ENCODE assay signal across 12 cellular contexts in genomic region chr12:27966870-27967269, GRCh38. TPM values are rescaled to one million over a fixed set of nuclear protein-coding genes. Genes with fewer than 3 reads are reported as not detected.
DNase-seq lines count a peak whose midpoint lies in the region; ATAC-seq and TF ChIP-seq lines count a peak whose summit lies in the region.
"Had no signal": no experiment of that assay in that cellular context is flagged by ENCODE, and none has a peak within 500 bp of the region (broad histone marks: within the 10 kb centered on the region; RNA-seq: fewer than 3 reads in every experiment).

No MANE protein-coding gene starts in this region.

- peak overlapping the region in 1 of 2 experiments; percentile 25; a peak in 1 of 4 replicates for H3K4me3 ChIP-seq in SK-N-SH (ENCODE audit: low read depth in 2 of 2, low read length in 1 of 2)
- no peak overlapping the region for H3K4me3 ChIP-seq in foreskin fibroblast (ENCODE audit: low read depth in 1 of 2, low read length in 2 of 2)
- no peak overlapping the region for H3K4me3 ChIP-seq in aorta (ENCODE audit: low read length in 2 of 2)
- H3K4me3 ChIP-seq in H7 (ENCODE audit: insufficient read depth, low read depth, low read length), result no peak overlapping the region

- no peak overlapping the region for H3K4me3 Mint-ChIP-seq in stimulated activated naive CD8-positive, alpha-beta T cell treated with anti-CD3 and anti-CD28 coated beads, Interleukin-15, amount 100 ng/mL, for 72 hours
- H3K4me3 Mint-ChIP-seq: CD4-positive, alpha-beta memory T cell had no signal

- H3K79me2 ChIP-seq in SK-N-SH (ENCODE audit: insufficient read depth), result peaks cover 34% of the 10 kb centered on the region

- no peak for DNase-seq in stimulated activated naive CD8-positive, alpha-beta T cell treated with anti-CD3 and anti-CD28 coated beads, Interleukin-15, amount 100 ng/mL, for 72 hours
- DNase-seq in stimulated activated naive CD8-positive, alpha-beta T cell treated with anti-CD3 and anti-CD28 coated beads, Interleukin-15, Interleukin-2, amounts not matched to agents 100 U/mL and 50 U/mL, for 24 hours, result no peak
- DNase-seq in SK-N-SH (no peak), foreskin fibroblast (peak; percentile 88 to 91), aorta (no peak), NCI-H524 (lab: John Stamatoyannopoulos, UW) (no peak), H7 (no peak)
- DNase-seq: activated T-cell treated with anti-CD3 and anti-CD28 coated beads, Interleukin-2, amount 50 U/mL, for 1 hour; CD4-positive, alpha-beta memory T cell; head of caudate nucleus had no signal

- H3F3A ChIP-seq in SK-N-SH (replicated peaks; ENCODE audit: insufficient read depth), result peaks cover 59% of the 10 kb centered on the region

- H3K4me1 ChIP-seq in SK-N-SH (ENCODE audit: control insufficient read depth in 1 of 2, insufficient read depth in 2 of 2, low read depth in 1 of 2, low read length in 1 of 2) (peaks cover 5 to 30% of the 10 kb centered on the region in 2 experiments; a peak in 3 of 4 replicates), aorta (ENCODE audit: control insufficient read depth in 1 of 2, insufficient read depth in 2 of 2, low read length in 2 of 2) (peaks cover 0 to 1% of the 10 kb centered on the region in 2 donors)

- TF ChIP-seq CTCF in SK-N-SH (IDR thresholded peaks at IDR 0.05) (no peak), foreskin fibroblast (IDR thresholded peaks at IDR 0.05; ENCODE audit: low read depth, low read length) (no peak)

- TF ChIP-seq EP300 in SK-N-SH (IDR thresholded peaks at IDR 0.05; ENCODE audit: borderline replicate concordance in 1 of 2, low read depth in 1 of 2, low read length in 1 of 2), result peak in 1 of 2 experiments; percentile 68; a peak in 1 of 4 replicates

- no peaks in the 10 kb centered on the region for H3K9me3 ChIP-seq in SK-N-SH
- no peaks in the 10 kb centered on the region for H3K9me3 ChIP-seq in aorta (ENCODE audit: control insufficient read depth, low read length)
- H3K9me3 ChIP-seq: neutrophil had no signal

- peak; percentile 62 for ATAC-seq in stimulated activated naive CD8-positive, alpha-beta T cell treated with anti-CD3 and anti-CD28 coated beads, Interleukin-15, amount 100 ng/mL, for 72 hours
- no peak for ATAC-seq in stimulated activated naive CD8-positive, alpha-beta T cell treated with anti-CD3 and anti-CD28 coated beads, Interleukin-15, Interleukin-2, amounts not matched to agents 100 U/mL and 50 U/mL, for 24 hours
- ATAC-seq in aorta (ENCODE audit: low FRiP score) (peak; percentile 58), GM19397 (IDR thresholded peaks at IDR 0.05; ENCODE audit: unreplicated experiment) (no peak)

- H3K27me3 Mint-ChIP-seq in stimulated activated naive CD8-positive, alpha-beta T cell treated with anti-CD3 and anti-CD28 coated beads, Interleukin-15, amount 100 ng/mL, for 72 hours, result peaks cover 94% of the 10 kb centered on the region

- no peaks in the 10 kb centered on the region for H3K9me3 Mint-ChIP-seq in stimulated activated naive CD8-positive, alpha-beta T cell treated with anti-CD3 and anti-CD28 coated beads, Interleukin-15, amount 100 ng/mL, for 72 hours
- H3K9me3 Mint-ChIP-seq: CD4-positive, alpha-beta memory T cell had no signal

- no peaks in the 10 kb centered on the region for H4K20me1 ChIP-seq in SK-N-SH (ENCODE audit: insufficient read depth)

- H3K9me2 ChIP-seq in SK-N-SH, result no peaks in the 10 kb centered on the region

- intact Hi-C loops in aorta (cut with DNase I), result loop anchor here in 1 of 2 donors (5.0 kb wide), 1 partner anchor 225 kb away; the partner anchor contains the start of gene CCDC91

- H3K36me3 ChIP-seq in SK-N-SH (replicated peaks in 1 of 2; ENCODE audit: control insufficient read depth in 1 of 2, insufficient read depth in 2 of 2, low read length in 1 of 2) (peaks cover 0 to 18% of the 10 kb centered on the region in 2 experiments), aorta (ENCODE audit: control insufficient read depth in 1 of 2, insufficient read depth in 2 of 2, low read length in 1 of 2) (no peaks in the 10 kb centered on the region), H7 (replicated peaks; ENCODE audit: control insufficient read depth, insufficient read depth, low read length) (no peaks in the 10 kb centered on the region)
- H3K36me3 ChIP-seq: neutrophil had no signal

- no peak overlapping the region for H3K27ac Mint-ChIP-seq in stimulated activated naive CD8-positive, alpha-beta T cell treated with anti-CD3 and anti-CD28 coated beads, Interleukin-15, amount 100 ng/mL, for 72 hours
- H3K27ac Mint-ChIP-seq: CD4-positive, alpha-beta memory T cell had no signal

- H3K4me1 Mint-ChIP-seq in stimulated activated naive CD8-positive, alpha-beta T cell treated with anti-CD3 and anti-CD28 coated beads, Interleukin-15, amount 100 ng/mL, for 72 hours, result peaks cover 28% of the 10 kb centered on the region

- CTCF ChIA-PET in SK-N-SH (lab: Yijun Ruan, JAX), result no interaction called here

- H3K27ac ChIP-seq in SK-N-SH (ENCODE audit: low read depth in 2 of 2, low read length in 1 of 2) (peak overlapping the region in 1 of 2 experiments; percentile 98; a peak in 2 of 4 replicates), aorta (ENCODE audit: low read depth in 1 of 2, low read length in 2 of 2) (no peak overlapping the region)
- H3K27ac ChIP-seq: neutrophil had no signal

- 15% methylated on average over 2 of the region's 2 CpGs for WGBS in SK-N-SH (ENCODE audit: low lambda C conversion rate)
- 2 to 4% methylated on average over 2 of the region's 2 CpGs for WGBS in aorta, 2 donors

- POLR2A ChIA-PET in SK-N-SH (lab: Yijun Ruan, JAX), result no interaction called here

- TF ChIP-seq RAD21 in SK-N-SH (IDR thresholded peaks at IDR 0.05; ENCODE audit: low read length), result no peak

- peak overlapping the region; percentile 91; the same call in 1 of the 2 replicates for H3K9ac ChIP-seq in SK-N-SH

- H3K27me3 ChIP-seq in SK-N-SH (ENCODE audit: insufficient read depth) (no peaks in the 10 kb centered on the region), aorta (ENCODE audit: control insufficient read depth in 1 of 2, insufficient read depth in 2 of 2, low read length in 1 of 2) (no peaks in the 10 kb centered on the region), H7 (ENCODE audit: control insufficient read depth, insufficient read depth, low read length) (peaks cover 51% of the 10 kb centered on the region)

- peak overlapping the region; percentile 86 for H3K4me2 ChIP-seq in SK-N-SH

- H2AFZ ChIP-seq in SK-N-SH (ENCODE audit: low read depth), result no peak overlapping the region

TF ChIP-seq in SK-N-SH, 30 proteins besides CTCF, POLR2A, EP300 and RAD21 (continues in another document):
- TF ChIP-seq SMC3 (IDR thresholded peaks at IDR 0.05; ENCODE audit: low read depth, low read length), result no peak
- TF ChIP-seq TAF1 (IDR thresholded peaks at IDR 0.05; ENCODE audit: borderline replicate concordance, low read depth, low read length), result no peak
- TF ChIP-seq TCF12 (IDR thresholded peaks at IDR 0.05), result peak; percentile 70
- TF ChIP-seq, protein P1, sequence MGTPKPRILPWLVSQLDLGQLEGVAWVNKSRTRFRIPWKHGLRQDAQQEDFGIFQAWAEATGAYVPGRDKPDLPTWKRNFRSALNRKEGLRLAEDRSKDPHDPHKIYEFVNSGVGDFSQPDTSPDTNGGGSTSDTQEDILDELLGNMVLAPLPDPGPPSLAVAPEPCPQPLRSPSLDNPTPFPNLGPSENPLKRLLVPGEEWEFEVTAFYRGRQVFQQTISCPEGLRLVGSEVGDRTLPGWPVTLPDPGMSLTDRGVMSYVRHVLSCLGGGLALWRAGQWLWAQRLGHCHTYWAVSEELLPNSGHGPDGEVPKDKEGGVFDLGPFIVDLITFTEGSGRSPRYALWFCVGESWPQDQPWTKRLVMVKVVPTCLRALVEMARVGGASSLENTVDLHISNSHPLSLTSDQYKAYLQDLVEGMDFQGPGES (IDR thresholded peaks at IDR 0.05; ENCODE audit: low read depth, low read length), result no peak
- no peak for TF ChIP-seq RCOR1 (IDR thresholded peaks at IDR 0.05; ENCODE audit: low read length)
- TF ChIP-seq, protein P2, sequence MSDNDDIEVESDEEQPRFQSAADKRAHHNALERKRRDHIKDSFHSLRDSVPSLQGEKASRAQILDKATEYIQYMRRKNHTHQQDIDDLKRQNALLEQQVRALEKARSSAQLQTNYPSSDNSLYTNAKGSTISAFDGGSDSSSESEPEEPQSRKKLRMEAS (IDR thresholded peaks at IDR 0.05; ENCODE audit: low read depth), result peak; percentile 88
- TF ChIP-seq PBX3 (IDR thresholded peaks at IDR 0.05), result peak; percentile 47; the same call in 1 of the 2 replicates
- TF ChIP-seq ELF1 (IDR thresholded peaks at IDR 0.05), result no peak
- TF ChIP-seq NRF1 (IDR thresholded peaks at IDR 0.05; ENCODE audit: low read depth, low read length), result no peak
- peak; percentile 18; the same call in 1 of the 2 replicates for TF ChIP-seq YY1 (IDR thresholded peaks at IDR 0.05; ENCODE audit: low read depth)
- no peak for TF ChIP-seq POLR2AphosphoS5 (IDR thresholded peaks at IDR 0.05; ENCODE audit: low read depth, low read length)
- TF ChIP-seq MEF2A (IDR thresholded peaks at IDR 0.05; ENCODE audit: borderline replicate concordance, low read depth), result no peak
- peak; percentile 49 for TF ChIP-seq NFIC (IDR thresholded peaks at IDR 0.05; ENCODE audit: borderline replicate concordance)
- peak; percentile 75 for TF ChIP-seq TEAD4 (IDR thresholded peaks at IDR 0.05; ENCODE audit: borderline replicate concordance, insufficient read depth)

RNA-seq across cellular contexts. Expression of gene PTHLH, which starts 5.7 kb away (rescaled TPM):
- polyA plus RNA-seq in SK-N-SH (2012; rRNA removed) (29.0 and 29.1 TPM in 2 replicates), aorta (1 to 10 TPM; 2.3 to 4.5 TPM)
- polyA plus RNA-seq in SK-N-SH (2012; cell fraction: cytosol; rRNA removed), result 25.7 and 33.9 TPM in 2 replicates
- 34.9 and 36.4 TPM in 2 replicates for polyA plus RNA-seq in SK-N-SH (2012; cell fraction: nucleus; rRNA removed)
- 1 to 10 TPM; 4.5 to 7.1 TPM for total RNA-seq in aorta
- total RNA-seq in H7 (2014; rRNA removed; shearing (Covaris generic)), result 0.28 TPM in 1 of 2 replicates, not detected in the other
- total RNA-seq: CD4-positive, alpha-beta memory T cell had no signal
- polyA plus RNA-seq: CD4-positive, alpha-beta memory T cell had no signal

Comparison
In these comparisons a context has a peak if more than half of its experiments do, and no peak if none do; other contexts are left out.
1. ATAC-seq: peak in stimulated activated naive CD8-positive, alpha-beta T cell treated with anti-CD3 and anti-CD28 coated beads, Interleukin-15, amount 100 ng/mL, for 72 hours (single experiment) and aorta (single experiment); none in stimulated activated naive CD8-positive, alpha-beta T cell treated with anti-CD3 and anti-CD28 coated beads, Interleukin-15, Interleukin-2, amounts not matched to agents 100 U/mL and 50 U/mL, for 24 hours (single experiment) and GM19397 (single experiment).
2. DNase-seq: peak in foreskin fibroblast (2 of 2); none in stimulated activated naive CD8-positive, alpha-beta T cell treated with anti-CD3 and anti-CD28 coated beads, Interleukin-15, amount 100 ng/mL, for 72 hours (0 of 2), stimulated activated naive CD8-positive, alpha-beta T cell treated with anti-CD3 and anti-CD28 coated beads, Interleukin-15, Interleukin-2, amounts not matched to agents 100 U/mL and 50 U/mL, for 24 hours (single experiment), SK-N-SH (single experiment), aorta (0 of 2), NCI-H524 (0 of 2) and H7 (single experiment).